ENCODE assay signal across 8 cellular contexts in the genomic region with DNA sequence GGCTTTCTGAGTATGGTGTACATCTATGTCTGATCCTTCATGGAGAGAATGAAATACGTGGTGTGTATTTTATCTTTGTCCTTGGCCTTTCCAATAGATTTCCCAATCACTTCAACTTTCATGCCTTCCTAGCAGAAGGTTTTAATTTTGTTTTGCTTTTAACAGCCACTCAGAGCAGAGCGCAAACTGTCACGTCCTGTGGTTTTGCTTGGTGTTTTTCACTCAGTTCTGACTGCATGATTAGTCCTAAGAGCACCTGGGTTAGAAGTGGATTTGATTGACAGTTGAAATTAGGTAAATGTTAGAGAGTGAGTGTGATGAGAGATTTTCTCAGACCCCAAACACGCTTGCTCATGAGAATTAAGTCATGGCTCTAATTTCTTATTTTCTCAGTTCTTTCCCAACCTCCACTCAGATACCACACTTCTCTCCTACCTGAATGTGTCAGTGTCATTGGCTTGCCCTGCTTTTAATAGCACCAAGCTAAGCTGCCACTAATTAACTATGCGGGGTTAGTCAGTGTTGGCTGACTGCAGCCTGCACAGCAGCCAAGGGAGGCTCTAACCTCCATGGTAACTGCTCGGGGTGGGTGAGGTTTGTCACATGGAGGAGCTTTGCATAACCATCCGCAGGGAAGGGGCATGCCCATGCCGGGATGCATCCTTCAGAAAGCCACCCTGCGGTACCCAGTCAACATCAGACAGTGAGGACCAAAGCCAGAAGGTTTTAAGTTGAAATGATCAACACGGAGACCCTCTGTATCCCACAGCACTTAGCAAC.
DNase-seq lines count a peak whose midpoint lies in the region; ATAC-seq and TF ChIP-seq lines count a peak whose summit lies in the region.

No MANE protein-coding gene starts in this region.

- H3K27me3 ChIP-seq in aorta (ENCODE audit: control insufficient read depth in 1 of 2, insufficient read depth in 2 of 2, low read length in 1 of 2) = no peaks in the 10 kb centered on the region

- 76 to 81% methylated on average over 10 of the region's 10 CpGs for WGBS in aorta, 2 donors

- peaks cover 1% of the 10 kb centered on the region for H3K27me3 Mint-ChIP-seq in activated B cell treated with CpG ODN at 0.5 μM for 24 hours

- H3K4me3 ChIP-seq in aorta (ENCODE audit: low read length in 2 of 2) = no peak overlapping the region

- CTCF ChIA-PET in activated B cell treated with CpG ODN at 0.5 μM for 24 hours (lab: Charles Lee) = no interaction called here
- CTCF ChIA-PET in RWPE1 (lab: Yijun Ruan, JAX) = no interaction called here

- intact Hi-C loops in activated B cell treated with CpG ODN at 0.5 μM for 24 hours (cut with micrococcal nuclease) = no loop called here
- intact Hi-C loops in aorta (cut with DNase I) = no loop called here

- TF ChIP-seq CTCF in activated B cell treated with CpG ODN at 0.5 μM for 24 hours (IDR thresholded peaks at IDR 0.05) (no peak), RWPE1 (conservative IDR thresholded peaks at IDR 0.05; ENCODE audit: low read depth) (no peak)

- H3K36me3 ChIP-seq in aorta (ENCODE audit: control insufficient read depth in 1 of 2, insufficient read depth in 2 of 2, low read length in 1 of 2) = no peaks in the 10 kb centered on the region

- peak overlapping the region; percentile 33 for H3K4me3 Mint-ChIP-seq in activated B cell treated with CpG ODN at 0.5 μM for 24 hours

- DNase-seq in Daoy (ENCODE audit: low read depth) = peak; percentile 48
- DNase-seq in GM19238 (ENCODE audit: insufficient read length, low spot score) = peak; percentile 39
- no peak for DNase-seq in activated B cell treated with CpG ODN at 0.5 μM for 24 hours
- DNase-seq in iPS-NIHi11 (ENCODE audit: low spot score) = peak; percentile 18
- no peak for DNase-seq in aorta
- DNase-seq in RWPE1 (ENCODE audit: low spot score) = no peak
- no peak for DNase-seq in stimulated activated CD8-positive, alpha-beta memory T cell treated with anti-CD3 and anti-CD28 coated beads, Interleukin-4, amount 100 ng/mL, for 48 hours

- no peak overlapping the region for H3K27ac ChIP-seq in aorta (ENCODE audit: low read depth in 1 of 2, low read length in 2 of 2)
- H3K27ac ChIP-seq in RWPE1 = no peak overlapping the region

- H3K27ac Mint-ChIP-seq in activated B cell treated with CpG ODN at 0.5 μM for 24 hours = no peak overlapping the region

- peaks cover 20% of the 10 kb centered on the region for H3K4me1 Mint-ChIP-seq in activated B cell treated with CpG ODN at 0.5 μM for 24 hours

- H3K36me3 Mint-ChIP-seq in activated B cell treated with CpG ODN at 0.5 μM for 24 hours (ENCODE audit: low read depth) = no peaks in the 10 kb centered on the region

- no peaks in the 10 kb centered on the region for H3K4me1 ChIP-seq in aorta (ENCODE audit: control insufficient read depth in 1 of 2, insufficient read depth in 2 of 2, low read length in 2 of 2)

- no peaks in the 10 kb centered on the region for H3K9me3 Mint-ChIP-seq in activated B cell treated with CpG ODN at 0.5 μM for 24 hours

- ATAC-seq in HG03139 (IDR thresholded peaks at IDR 0.05; ENCODE audit: unreplicated experiment) (peak; percentile 81), activated B cell treated with CpG ODN at 0.5 μM for 24 hours (ENCODE audit: low read depth) (peak; percentile 71), aorta (ENCODE audit: low FRiP score) (peak; percentile 62)

- POLR2A ChIA-PET in activated B cell treated with CpG ODN at 0.5 μM for 24 hours (lab: Charles Lee) = no interaction called here
- POLR2A ChIA-PET in RWPE1 (lab: Yijun Ruan, JAX; ENCODE audit: low non-redundant PET) = no interaction called here

- no peaks in the 10 kb centered on the region for H3K9me3 ChIP-seq in aorta (ENCODE audit: control insufficient read depth, low read length)

Comparison
In these comparisons a context has a peak if more than half of its experiments do, and no peak if none do; other contexts are left out.
1. DNase-seq: peak in Daoy (single experiment), GM19238 (single experiment) and iPS-NIHi11 (single experiment); none in activated B cell treated with CpG ODN at 0.5 μM for 24 hours (single experiment), aorta (0 of 2), RWPE1 (single experiment) and stimulated activated CD8-positive, alpha-beta memory T cell treated with anti-CD3 and anti-CD28 coated beads, Interleukin-4, amount 100 ng/mL, for 48 hours (single experiment).
2. Peak in every context shown above with its lines, with median percentiles within 50 percentile points of each other: ATAC-seq.